Comparison of ENCODE assay signal across 16 cellular contexts in the genomic region with DNA sequence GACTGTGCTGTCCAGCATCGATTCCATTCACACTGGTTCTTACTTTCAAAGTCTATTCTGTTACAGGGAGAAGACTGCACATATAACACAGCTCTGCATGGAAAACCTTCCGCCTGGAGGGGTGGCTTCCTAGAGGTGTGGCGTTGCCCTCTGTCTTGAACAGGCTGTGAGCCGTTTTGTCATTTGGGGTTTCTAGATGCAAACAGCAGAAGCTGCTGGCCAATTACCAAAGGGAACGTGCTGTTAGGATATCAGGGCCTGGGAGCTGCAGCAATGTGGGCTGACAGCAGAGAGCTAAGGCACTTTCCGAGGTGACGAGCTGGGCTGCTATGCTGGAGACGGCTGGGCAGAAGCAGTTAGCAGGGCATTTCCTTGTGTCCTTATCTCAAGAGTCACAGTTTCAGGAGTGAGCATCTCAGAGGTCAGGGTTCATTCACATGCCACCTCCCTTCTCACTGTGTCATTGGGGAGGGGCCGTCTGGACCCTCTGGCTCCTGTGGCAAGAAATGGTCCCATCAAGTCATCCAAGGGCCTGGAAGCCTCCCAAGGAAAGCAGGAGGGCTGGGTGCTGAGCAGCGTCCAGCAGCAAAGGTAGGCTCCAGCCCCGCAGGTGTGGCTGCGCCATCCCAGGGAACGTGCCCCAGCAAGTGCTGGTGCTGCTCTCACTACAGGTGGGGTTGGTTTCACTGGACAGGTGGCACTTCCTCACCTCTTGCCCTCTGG.
"Had no signal": no experiment of that assay in that cellular context is flagged by ENCODE, and none has a peak within 500 bp of the region (broad histone marks: within the 10 kb centered on the region; RNA-seq: fewer than 3 reads in every experiment).

No MANE protein-coding gene starts in this region.

- FAIRE-seq: endometrium, TTC549 had no signal

- H3K27ac ChIP-seq: esophagus muscularis mucosa, ovary, tibial nerve had no signal

- H3K9me3 ChIP-seq: esophagus muscularis mucosa, ovary, tibial nerve had no signal

- DNase-seq: activated CD4-positive, alpha-beta memory T cell treated with anti-CD3 and anti-CD28 coated beads for 36 hours; cerebellar nuclear complex; immature natural killer cell; T-helper 2 cell had no signal

- H3K4me1 ChIP-seq: esophagus muscularis mucosa, tibial nerve had no signal

- ATAC-seq: activated T-helper 17 cell treated with anti-CD3 and anti-CD28 coated beads, Interleukin-2, amount 50 U/mL, for 72 hours had no signal

- H3K27ac Mint-ChIP-seq: activated CD4-positive, alpha-beta memory T cell treated with anti-CD3 and anti-CD28 coated beads for 36 hours; activated naive CD4-positive, alpha-beta T cell treated with anti-CD3 and anti-CD28 coated beads, Interleukin-2, amount 50 U/mL, for 24 hours; activated T-helper 17 cell treated with anti-CD3 and anti-CD28 coated beads, Interleukin-2, amount 50 U/mL, for 72 hours; immature natural killer cell; memory B cell; nephron; stimulated activated memory B cell treated with anti-CD40 and anti-IgM and Interleukin-4, amounts not matched to agents 10 μg/mL and 1 μg/mL and 100 μg/mL, for 72 hours had no signal

- H3K4me3 ChIP-seq: esophagus muscularis mucosa, ovary, smooth muscle cell, tibial nerve had no signal

- H3K4me3 Mint-ChIP-seq: activated CD4-positive, alpha-beta memory T cell treated with anti-CD3 and anti-CD28 coated beads for 36 hours; activated naive CD4-positive, alpha-beta T cell treated with anti-CD3 and anti-CD28 coated beads, Interleukin-2, amount 50 U/mL, for 24 hours; activated T-helper 17 cell treated with anti-CD3 and anti-CD28 coated beads, Interleukin-2, amount 50 U/mL, for 72 hours; brain; immature natural killer cell; memory B cell; nephron; stimulated activated memory B cell treated with anti-CD40 and anti-IgM and Interleukin-4, amounts not matched to agents 10 μg/mL and 1 μg/mL and 100 μg/mL, for 72 hours had no signal

- H3K9me3 Mint-ChIP-seq: activated CD4-positive, alpha-beta memory T cell treated with anti-CD3 and anti-CD28 coated beads for 36 hours; activated naive CD4-positive, alpha-beta T cell treated with anti-CD3 and anti-CD28 coated beads, Interleukin-2, amount 50 U/mL, for 24 hours; activated T-helper 17 cell treated with anti-CD3 and anti-CD28 coated beads, Interleukin-2, amount 50 U/mL, for 72 hours; brain; immature natural killer cell; memory B cell; nephron; stimulated activated memory B cell treated with anti-CD40 and anti-IgM and Interleukin-4, amounts not matched to agents 10 μg/mL and 1 μg/mL and 100 μg/mL, for 72 hours had no signal

- H3K27me3 ChIP-seq: ovary, tibial nerve had no signal

- H3K4me2 ChIP-seq: smooth muscle cell had no signal

- H3K4me1 Mint-ChIP-seq: activated naive CD4-positive, alpha-beta T cell treated with anti-CD3 and anti-CD28 coated beads, Interleukin-2, amount 50 U/mL, for 24 hours; activated T-helper 17 cell treated with anti-CD3 and anti-CD28 coated beads, Interleukin-2, amount 50 U/mL, for 72 hours; brain; immature natural killer cell; memory B cell; nephron; stimulated activated memory B cell treated with anti-CD40 and anti-IgM and Interleukin-4, amounts not matched to agents 10 μg/mL and 1 μg/mL and 100 μg/mL, for 72 hours had no signal

- H3K36me3 ChIP-seq: esophagus muscularis mucosa, ovary, tibial nerve had no signal

- H3K36me3 Mint-ChIP-seq: activated CD4-positive, alpha-beta memory T cell treated with anti-CD3 and anti-CD28 coated beads for 36 hours; brain; immature natural killer cell; memory B cell; stimulated activated memory B cell treated with anti-CD40 and anti-IgM and Interleukin-4, amounts not matched to agents 10 μg/mL and 1 μg/mL and 100 μg/mL, for 72 hours had no signal
